In genomic region chr5:149153751-149154610, GRCh38 we compare ENCODE assay signal across 8 cellular contexts. TPM values are rescaled to one million over a fixed set of nuclear protein-coding genes. Genes with fewer than 3 reads are reported as not detected.
DNase-seq lines count a peak whose midpoint lies in the region; ATAC-seq and TF ChIP-seq lines count a peak whose summit lies in the region.

No MANE protein-coding gene starts in this region.

- no peak overlapping the region for H3K9ac ChIP-seq in colonic mucosa (ENCODE audit: low read depth in 2 of 2, low read length in 2 of 2)

- no peak overlapping the region for H2AFZ ChIP-seq in osteoblast (ENCODE audit: low read length)

- peaks cover 4% of the 10 kb centered on the region for H3K27me3 Mint-ChIP-seq in activated T-cell treated with anti-CD3 and anti-CD28 coated beads, Interleukin-2, amount 50 U/mL, for 4 hours (ENCODE audit: low read depth)

- no peaks in the 10 kb centered on the region for H3K36me3 Mint-ChIP-seq in activated T-cell treated with anti-CD3 and anti-CD28 coated beads, Interleukin-2, amount 50 U/mL, for 4 hours (ENCODE audit: insufficient read depth)

- ATAC-seq in GM21381 (IDR thresholded peaks at IDR 0.05; ENCODE audit: unreplicated experiment) (no peak), esophagus mucosa (no peak)
- no peak for ATAC-seq in activated T-cell treated with anti-CD3 and anti-CD28 coated beads, Interleukin-2, amount 50 U/mL, for 4 hours

- no peak overlapping the region for H3K4me3 ChIP-seq in epithelial cell of esophagus (ENCODE audit: low read length)
- H3K4me3 ChIP-seq in osteoblast (ENCODE audit: insufficient read depth, low read length): no peak overlapping the region
- no peak overlapping the region for H3K4me3 ChIP-seq in colonic mucosa

- no peaks in the 10 kb centered on the region for H3K9me3 Mint-ChIP-seq in activated T-cell treated with anti-CD3 and anti-CD28 coated beads, Interleukin-2, amount 50 U/mL, for 4 hours

- DNase-seq in DMS79 treated with DMSO at 0.1 percent for 48 hours (lab: John Stamatoyannopoulos, UW) (peak; percentile 78), NCI-H524 (lab: John Stamatoyannopoulos, UW) (peak; percentile 90 to 94), epithelial cell of esophagus (ENCODE audit: low read depth) (peak; percentile 32), osteoblast (ENCODE audit: insufficient read length, low spot score, missing footprints) (peak; percentile 78), colonic mucosa (no peak)
- DNase-seq in activated T-cell treated with anti-CD3 and anti-CD28 coated beads, Interleukin-2, amount 50 U/mL, for 4 hours: no peak

- no peaks in the 10 kb centered on the region for H4K20me1 ChIP-seq in osteoblast (ENCODE audit: insufficient read depth, low read length)

- no peak overlapping the region for H3K4me2 ChIP-seq in osteoblast (ENCODE audit: insufficient read depth, low read length)

- H3K27ac ChIP-seq in osteoblast (ENCODE audit: low read depth, low read length) (peak overlapping the region; percentile 38), colonic mucosa (no peak overlapping the region)

- H3K36me3 ChIP-seq in osteoblast (ENCODE audit: insufficient read depth, low read length) (no peaks in the 10 kb centered on the region), colonic mucosa (no peaks in the 10 kb centered on the region)

- H3K79me2 ChIP-seq in osteoblast (ENCODE audit: insufficient read depth, low read length): peaks cover 65% of the 10 kb centered on the region

- peaks cover 20% of the 10 kb centered on the region for H3K4me1 ChIP-seq in osteoblast (ENCODE audit: insufficient read depth, low read length)
- no peaks in the 10 kb centered on the region for H3K4me1 ChIP-seq in colonic mucosa

- no peak overlapping the region for H3K4me3 Mint-ChIP-seq in activated T-cell treated with anti-CD3 and anti-CD28 coated beads, Interleukin-2, amount 50 U/mL, for 4 hours

- H3K4me1 Mint-ChIP-seq in activated T-cell treated with anti-CD3 and anti-CD28 coated beads, Interleukin-2, amount 50 U/mL, for 4 hours (ENCODE audit: low read depth): no peaks in the 10 kb centered on the region

- intact Hi-C loops in colonic mucosa (cut with DNase I): no loop called here

- no peaks in the 10 kb centered on the region for H3K9me3 ChIP-seq in osteoblast (ENCODE audit: low read depth, low read length)
- no peaks in the 10 kb centered on the region for H3K9me3 ChIP-seq in colonic mucosa

- H3K27me3 ChIP-seq in osteoblast (ENCODE audit: insufficient read depth, low read length): no peaks in the 10 kb centered on the region
- H3K27me3 ChIP-seq in colonic mucosa: no peaks in the 10 kb centered on the region

- TF ChIP-seq CTCF in epithelial cell of esophagus (IDR thresholded peaks at IDR 0.05; ENCODE audit: insufficient read depth, low read depth, low read length, missing control alignments) (no peak), osteoblast (IDR thresholded peaks at IDR 0.05; ENCODE audit: extremely low read depth, low read depth, low read length) (no peak), colonic mucosa (IDR thresholded peaks at IDR 0.05) (no peak)

RNA-seq across cellular contexts. Expression of gene ABLIM3, which starts 12.7 kb away (rescaled TPM):
- total RNA-seq in osteoblast (5.8 and 7.4 TPM in 2 replicates), colonic mucosa (1 to 10 TPM; 2.3 to 4.1 TPM), esophagus mucosa (22.4 TPM)
- total RNA-seq in activated T-cell treated with anti-CD3 and anti-CD28 coated beads, Interleukin-2, amount 50 U/mL, for 4 hours: under 1 TPM; 0.10 to 0.24 (median 0.24) TPM

Comparison
In these comparisons a context has a peak if more than half of its experiments do, and no peak if none do; other contexts are left out.
1. DNase-seq: peak in DMS79 treated with DMSO at 0.1 percent for 48 hours (single experiment), NCI-H524 (2 of 2), epithelial cell of esophagus (single experiment) and osteoblast (single experiment); none in colonic mucosa (single experiment) and activated T-cell treated with anti-CD3 and anti-CD28 coated beads, Interleukin-2, amount 50 U/mL, for 4 hours (single experiment).